In genomic region chr5:84148651-84149050, GRCh38 we compare ENCODE assay signal across 25 cellular contexts.
"Had no signal": no experiment of that assay in that cellular context is flagged by ENCODE, and none has a peak within 500 bp of the region (broad histone marks: within the 10 kb centered on the region; RNA-seq: fewer than 3 reads in every experiment).

No MANE protein-coding gene starts in this region.

- H3K4me3 ChIP-seq: ovary, psoas muscle, skin epidermis, spleen, thoracic aorta, tibial nerve, upper lobe of right lung, uterus had no signal

- H3K9me3 ChIP-seq: ovary, psoas muscle, spleen, thoracic aorta, tibial nerve, upper lobe of right lung, uterus had no signal

- H3K9me3 Mint-ChIP-seq: nephron; stimulated activated naive CD8-positive, alpha-beta T cell treated with anti-CD3 and anti-CD28 coated beads, Interleukin-15, Interleukin-2, amounts not matched to agents 100 ng/mL and 50 ng/mL, for 24 hours had no signal

- H3K27ac Mint-ChIP-seq: naive thymus-derived CD4-positive, alpha-beta T cell; nephron; stimulated activated naive B cell treated with anti-CD40 and anti-IgM and Interleukin-4, amounts not matched to agents 10 μg/mL and 1 μg/mL and 100 μg/mL, for 72 hours; stimulated activated naive CD8-positive, alpha-beta T cell treated with anti-CD3 and anti-CD28 coated beads, Interleukin-15, Interleukin-2, amounts not matched to agents 100 ng/mL and 50 ng/mL, for 24 hours had no signal

- H3K27me3 Mint-ChIP-seq: naive thymus-derived CD4-positive, alpha-beta T cell; stimulated activated naive B cell treated with anti-CD40 and anti-IgM and Interleukin-4, amounts not matched to agents 10 μg/mL and 1 μg/mL and 100 μg/mL, for 72 hours; stimulated activated naive CD8-positive, alpha-beta T cell treated with anti-CD3 and anti-CD28 coated beads, Interleukin-15, Interleukin-2, amounts not matched to agents 100 ng/mL and 50 ng/mL, for 24 hours had no signal

- H3K36me3 Mint-ChIP-seq: naive thymus-derived CD4-positive, alpha-beta T cell; stimulated activated naive B cell treated with anti-CD40 and anti-IgM and Interleukin-4, amounts not matched to agents 10 μg/mL and 1 μg/mL and 100 μg/mL, for 72 hours had no signal

- H3K4me1 Mint-ChIP-seq: naive thymus-derived CD4-positive, alpha-beta T cell; nephron; stimulated activated naive B cell treated with anti-CD40 and anti-IgM and Interleukin-4, amounts not matched to agents 10 μg/mL and 1 μg/mL and 100 μg/mL, for 72 hours had no signal

- DNase-seq: cortex of kidney; effector CD4-positive, alpha-beta T cell; foreskin fibroblast; kidney; mesenchymal stem cell; midbrain; naive thymus-derived CD4-positive, alpha-beta T cell; occipital lobe; ovary; posterior cingulate gyrus; psoas muscle; right cardiac atrium; spleen; stimulated activated CD4-positive, alpha-beta T cell treated with anti-CD3 and anti-CD28 coated beads, Interleukin-2, amount 100 ng/mL, for 48 hours; stimulated activated naive B cell treated with anti-CD40 and anti-IgM and Interleukin-4, amounts not matched to agents 10 μg/mL and 1 μg/mL and 100 μg/mL, for 72 hours; upper lobe of right lung; uterus had no signal

- H3K36me3 ChIP-seq: ovary, spleen, thoracic aorta, tibial nerve, upper lobe of right lung, uterus had no signal

- ATAC-seq: esophagus mucosa; left lobe of liver; naive thymus-derived CD4-positive, alpha-beta T cell; psoas muscle; right cardiac atrium; upper lobe of right lung had no signal

- H3K4me1 ChIP-seq: psoas muscle, spleen, tibial nerve, upper lobe of right lung, uterus had no signal

- H3K27ac ChIP-seq: epithelial cell of prostate, ovary, psoas muscle, skin epidermis, spleen, thoracic aorta, tibial nerve, upper lobe of right lung, uterus had no signal

- H3K4me3 Mint-ChIP-seq: naive thymus-derived CD4-positive, alpha-beta T cell; nephron; stimulated activated naive B cell treated with anti-CD40 and anti-IgM and Interleukin-4, amounts not matched to agents 10 μg/mL and 1 μg/mL and 100 μg/mL, for 72 hours; stimulated activated naive CD8-positive, alpha-beta T cell treated with anti-CD3 and anti-CD28 coated beads, Interleukin-15, Interleukin-2, amounts not matched to agents 100 ng/mL and 50 ng/mL, for 24 hours had no signal

- H3K27me3 ChIP-seq: spleen, tibial nerve, upper lobe of right lung, uterus had no signal
